Comparison of ENCODE assay signal across 8 cellular contexts in genomic region chr7:157690833-157691382, GRCh38.
DNase-seq lines count a peak whose midpoint lies in the region; ATAC-seq and TF ChIP-seq lines count a peak whose summit lies in the region.

No MANE protein-coding gene starts in this region.

- peak overlapping the region; percentile 78 for H3K4me3 Mint-ChIP-seq in activated naive CD8-positive, alpha-beta T cell
- no peak overlapping the region for H3K4me3 Mint-ChIP-seq in activated naive CD8-positive, alpha-beta T cell treated with anti-CD3 and anti-CD28 coated beads for 36 hours

- no peak for DNase-seq in activated naive CD8-positive, alpha-beta T cell treated with anti-CD3 and anti-CD28 coated beads for 36 hours
- DNase-seq in SW480 (ENCODE audit: low spot score) (peak; percentile 83), globus pallidus (ENCODE audit: low spot score) (peak; percentile 83), ACHN (no peak)

- no peaks in the 10 kb centered on the region for H3K79me2 ChIP-seq in parathyroid adenoma

- peaks cover 39% of the 10 kb centered on the region for H3K4me1 Mint-ChIP-seq in activated naive CD8-positive, alpha-beta T cell (ENCODE audit: low read depth)
- H3K4me1 Mint-ChIP-seq in activated naive CD8-positive, alpha-beta T cell treated with anti-CD3 and anti-CD28 coated beads for 36 hours: peaks cover 16% of the 10 kb centered on the region

- peaks cover 30% of the 10 kb centered on the region for H3K27me3 Mint-ChIP-seq in activated naive CD8-positive, alpha-beta T cell
- peaks cover 71% of the 10 kb centered on the region for H3K27me3 Mint-ChIP-seq in activated naive CD8-positive, alpha-beta T cell treated with anti-CD3 and anti-CD28 coated beads for 36 hours

- no peaks in the 10 kb centered on the region for H3K4me1 ChIP-seq in parathyroid adenoma

- no peaks in the 10 kb centered on the region for H3K9me3 Mint-ChIP-seq in activated naive CD8-positive, alpha-beta T cell (ENCODE audit: low read depth)
- H3K9me3 Mint-ChIP-seq in activated naive CD8-positive, alpha-beta T cell treated with anti-CD3 and anti-CD28 coated beads for 36 hours: peaks cover 2% of the 10 kb centered on the region

- no peak for TF ChIP-seq CTCF in parathyroid adenoma (IDR thresholded peaks at IDR 0.05)

- no peak overlapping the region for H3K4me3 ChIP-seq in parathyroid adenoma (ENCODE audit: low read depth, low read length)

- no peak overlapping the region for H3K27ac ChIP-seq in parathyroid adenoma

- no peak for ATAC-seq in HG02798 (IDR thresholded peaks at IDR 0.05; ENCODE audit: poor library complexity, unreplicated experiment)
- no peak for ATAC-seq in HG02571 (IDR thresholded peaks at IDR 0.05; ENCODE audit: unreplicated experiment)

- H2AFZ ChIP-seq in parathyroid adenoma: no peak overlapping the region

- H3K36me3 ChIP-seq in parathyroid adenoma (ENCODE audit: control insufficient read depth, insufficient read depth, low read length): no peaks in the 10 kb centered on the region

- no peak overlapping the region for H3K9ac ChIP-seq in parathyroid adenoma

- no peaks in the 10 kb centered on the region for H3K9me3 ChIP-seq in parathyroid adenoma (ENCODE audit: control insufficient read depth, low read length)

- in situ Hi-C loops in ACHN (cut with HindIII; ENCODE audit: low pct_ligation_motif_present, low pct_unique_long_range_greater_than_20kb, low sequenced_read_pairs): no loop called here

- peak overlapping the region; percentile 44 for H3K4me2 ChIP-seq in parathyroid adenoma (ENCODE audit: low read length)

- no peaks in the 10 kb centered on the region for H3K27me3 ChIP-seq in parathyroid adenoma (ENCODE audit: control insufficient read depth, insufficient read depth, low read length)

- no peak overlapping the region for H3K27ac Mint-ChIP-seq in activated naive CD8-positive, alpha-beta T cell
- H3K27ac Mint-ChIP-seq in activated naive CD8-positive, alpha-beta T cell treated with anti-CD3 and anti-CD28 coated beads for 36 hours: no peak overlapping the region

- no peaks in the 10 kb centered on the region for H3K36me3 Mint-ChIP-seq in activated naive CD8-positive, alpha-beta T cell
- no peaks in the 10 kb centered on the region for H3K36me3 Mint-ChIP-seq in activated naive CD8-positive, alpha-beta T cell treated with anti-CD3 and anti-CD28 coated beads for 36 hours

Comparison
In these comparisons a context has a peak if more than half of its experiments do, and no peak if none do; other contexts are left out.
1. DNase-seq: peak in SW480 (single experiment) and globus pallidus (single experiment); none in activated naive CD8-positive, alpha-beta T cell treated with anti-CD3 and anti-CD28 coated beads for 36 hours (single experiment) and ACHN (single experiment).